ENCODE assay signal across 12 cellular contexts in genomic region chr19:42111384-42111783, GRCh38. TPM values are rescaled to one million over a fixed set of nuclear protein-coding genes. Genes with fewer than 3 reads are reported as not detected.
A peak's percentile ranks its signal among the peaks of the same experiment; 100 is the strongest.
DNase-seq lines count a peak whose midpoint lies in the region; ATAC-seq and TF ChIP-seq lines count a peak whose summit lies in the region.
"Had no signal": no experiment of that assay in that cellular context is flagged by ENCODE, and none has a peak within 500 bp of the region (broad histone marks: within the 10 kb centered on the region; RNA-seq: fewer than 3 reads in every experiment).

No MANE protein-coding gene starts in this region.

- H3K9me3 Mint-ChIP-seq in activated CD8-positive, alpha-beta T cell treated with anti-CD3 and anti-CD28 coated beads, Interleukin-2, amount 10 ng/mL, durations not matched to agents 7 days and 5 days (ENCODE audit: insufficient read depth): no peaks in the 10 kb centered on the region

- WGBS in mesendoderm (ENCODE audit: extremely low coverage, insufficient coverage, low lambda C conversion rate): no CpG with 5 or more reads among the region's 1 CpG

- POLR2A ChIA-PET in activated CD8-positive, alpha-beta T cell treated with anti-CD3 and anti-CD28 coated beads, Interleukin-2, amount 10 ng/mL, durations not matched to agents 7 days and 5 days (lab: Charles Lee): interaction anchor here (1.1 kb wide), 1 partner anchor 12 kb away, joined by 3 read pairs; no protein-coding TSS in a partner anchor

- no peak for ATAC-seq in activated CD8-positive, alpha-beta T cell treated with anti-CD3 and anti-CD28 coated beads, Interleukin-2, amount 10 ng/mL, durations not matched to agents 7 days and 5 days
- no peak for ATAC-seq in GM21576 (IDR thresholded peaks at IDR 0.05; ENCODE audit: unreplicated experiment)

- no peak overlapping the region for H2BK120ac ChIP-seq in mesendoderm (ENCODE audit: low read depth, low read length)

- CTCF ChIA-PET in activated CD8-positive, alpha-beta T cell treated with anti-CD3 and anti-CD28 coated beads, Interleukin-2, amount 10 ng/mL, durations not matched to agents 7 days and 5 days (lab: Charles Lee): interaction anchor here (0.8 to 4.0 kb wide), 9 partner anchors 9 to 168 kb away, joined by 3 to 40 read pairs (median 4); partner anchors contain the start of gene POU2F2

- H3K27ac Mint-ChIP-seq in activated CD8-positive, alpha-beta T cell treated with anti-CD3 and anti-CD28 coated beads, Interleukin-2, amount 10 ng/mL, durations not matched to agents 7 days and 5 days: peak overlapping the region; percentile 2

- H3K9ac ChIP-seq in mesendoderm (ENCODE audit: low read length): no peak overlapping the region

- no peaks in the 10 kb centered on the region for H3K79me2 ChIP-seq in mesendoderm (ENCODE audit: control insufficient read depth, insufficient read depth, low read length)

- H3K4me3 Mint-ChIP-seq in activated CD8-positive, alpha-beta T cell treated with anti-CD3 and anti-CD28 coated beads, Interleukin-2, amount 10 ng/mL, durations not matched to agents 7 days and 5 days: no peak overlapping the region

- peaks cover 8% of the 10 kb centered on the region for H3K36me3 Mint-ChIP-seq in activated CD8-positive, alpha-beta T cell treated with anti-CD3 and anti-CD28 coated beads, Interleukin-2, amount 10 ng/mL, durations not matched to agents 7 days and 5 days (ENCODE audit: low read depth)

- H3K4me3 ChIP-seq in fibroblast of villous mesenchyme (ENCODE audit: low read depth, low read length) (no peak overlapping the region), mesendoderm (ENCODE audit: low read length) (no peak overlapping the region)

- H2AK5ac ChIP-seq in mesendoderm (ENCODE audit: low read length): no peak overlapping the region

- no peak overlapping the region for H3K27ac ChIP-seq in mesendoderm (ENCODE audit: low read depth, low read length)
- H3K27ac ChIP-seq: neutrophil had no signal

- H3K4me2 ChIP-seq in mesendoderm (ENCODE audit: low read length): no peak overlapping the region

- no peaks in the 10 kb centered on the region for H3K36me3 ChIP-seq in mesendoderm (ENCODE audit: control insufficient read depth, insufficient read depth, low read length)
- H3K36me3 ChIP-seq: neutrophil had no signal

- H3K27me3 ChIP-seq in mesendoderm (ENCODE audit: insufficient read depth, low read length, poor library complexity): no peaks in the 10 kb centered on the region
- H3K27me3 ChIP-seq: neutrophil had no signal

- no peak overlapping the region for H4K8ac ChIP-seq in mesendoderm (ENCODE audit: low read depth, low read length)

- H3K4me1 ChIP-seq in mesendoderm (ENCODE audit: control insufficient read depth, low read depth, low read length): no peaks in the 10 kb centered on the region

- H2BK15ac ChIP-seq in mesendoderm (replicated peaks; ENCODE audit: low read depth): no peak overlapping the region

- H3K79me1 ChIP-seq in mesendoderm (ENCODE audit: low read length): no peaks in the 10 kb centered on the region

- H3K4me1 Mint-ChIP-seq in activated CD8-positive, alpha-beta T cell treated with anti-CD3 and anti-CD28 coated beads, Interleukin-2, amount 10 ng/mL, durations not matched to agents 7 days and 5 days (ENCODE audit: low read depth): peaks cover 41% of the 10 kb centered on the region

- H3K18ac ChIP-seq in mesendoderm (ENCODE audit: low read length): no peak overlapping the region

- H3K23ac ChIP-seq in mesendoderm (ENCODE audit: low read length): no peak overlapping the region

- no peak overlapping the region for H4K5ac ChIP-seq in mesendoderm (ENCODE audit: low read length)

- H3K56ac ChIP-seq in mesendoderm (ENCODE audit: low read length): no peak overlapping the region

- TF ChIP-seq CTCF in fibroblast of villous mesenchyme (IDR thresholded peaks at IDR 0.05; ENCODE audit: insufficient read depth, low read depth, low read length): no peak

- no peak overlapping the region for H2BK5ac ChIP-seq in mesendoderm (ENCODE audit: low read length)

- no peaks in the 10 kb centered on the region for H3K27me3 Mint-ChIP-seq in activated CD8-positive, alpha-beta T cell treated with anti-CD3 and anti-CD28 coated beads, Interleukin-2, amount 10 ng/mL, durations not matched to agents 7 days and 5 days (ENCODE audit: low read depth)

- H3K4ac ChIP-seq in mesendoderm (ENCODE audit: low read depth, low read length): no peak overlapping the region

- DNase-seq in AG20443 (ENCODE audit: low spot score): peak; percentile 50
- peak; percentile 83 for DNase-seq in ELR (ENCODE audit: low read depth)
- no peak for DNase-seq in activated CD8-positive, alpha-beta T cell treated with anti-CD3 and anti-CD28 coated beads, Interleukin-2, amount 10 ng/mL, durations not matched to agents 7 days and 5 days
- DNase-seq in fibroblast of villous mesenchyme (ENCODE audit: low read depth): peak; percentile 52
- no peak for DNase-seq in mesendoderm
- DNase-seq in NCI-H1092 treated with DMSO at 0.1 percent for 48 hours (lab: John Stamatoyannopoulos, UW): no peak
- no peak for DNase-seq in NCI-H2081 (lab: John Stamatoyannopoulos, UW)
- DNase-seq: activated CD4-positive, alpha-beta T cell treated with anti-CD3 and anti-CD28 coated beads, Interleukin-2, amount 50 U/mL, for 1 hour; SHP77; stimulated activated CD4-positive, alpha-beta T cell treated with anti-CD3 and anti-CD28 coated beads, Interleukin-15, amount 100 ng/mL, for 24 hours had no signal

RNA-seq across cellular contexts. Expression of gene POU2F2, which starts 20.9 kb away (rescaled TPM):
- 10 to 100 TPM; 15.7 to 16.3 TPM for total RNA-seq in activated CD8-positive, alpha-beta T cell treated with anti-CD3 and anti-CD28 coated beads, Interleukin-2, amount 10 ng/mL, durations not matched to agents 7 days and 5 days
- total RNA-seq in fibroblast of villous mesenchyme: 1.3 and 1.9 TPM in 2 replicates
- 4.6 TPM for polyA plus RNA-seq in mesendoderm (2013, experiment 1 of 2)
- 5.5 TPM for polyA plus RNA-seq in mesendoderm (2013, experiment 2 of 2)

RNA-seq across cellular contexts. Expression of gene ZNF574, which starts 35.4 kb away (rescaled TPM):
- 10 to 100 TPM; 14.0 to 14.3 TPM for total RNA-seq in activated CD8-positive, alpha-beta T cell treated with anti-CD3 and anti-CD28 coated beads, Interleukin-2, amount 10 ng/mL, durations not matched to agents 7 days and 5 days
- 13.5 and 19.0 TPM in 2 replicates for total RNA-seq in fibroblast of villous mesenchyme
- polyA plus RNA-seq in mesendoderm (2013, experiment 1 of 2): 14.4 TPM
- polyA plus RNA-seq in mesendoderm (2013, experiment 2 of 2): 14.1 TPM

RNA-seq across cellular contexts. Expression of gene GRIK5, which starts 41.4 kb away (rescaled TPM):
- under 1 TPM; 0.37 to 0.73 TPM for total RNA-seq in activated CD8-positive, alpha-beta T cell treated with anti-CD3 and anti-CD28 coated beads, Interleukin-2, amount 10 ng/mL, durations not matched to agents 7 days and 5 days
- total RNA-seq in fibroblast of villous mesenchyme: not detected in 2 replicates
- polyA plus RNA-seq in mesendoderm (2013, experiment 1 of 2): 13.3 TPM
- polyA plus RNA-seq in mesendoderm (2013, experiment 2 of 2): 12.9 TPM

Comparison
In these comparisons a context has a peak if more than half of its experiments do, and no peak if none do; other contexts are left out.
1. DNase-seq: peak in AG20443 (single experiment), ELR (single experiment) and fibroblast of villous mesenchyme (single experiment); none in activated CD8-positive, alpha-beta T cell treated with anti-CD3 and anti-CD28 coated beads, Interleukin-2, amount 10 ng/mL, durations not matched to agents 7 days and 5 days (single experiment), mesendoderm (single experiment), NCI-H1092 treated with DMSO at 0.1 percent for 48 hours (single experiment) and NCI-H2081 (0 of 2).